20 cellular contexts compared by ENCODE assay signal in the genomic region with DNA sequence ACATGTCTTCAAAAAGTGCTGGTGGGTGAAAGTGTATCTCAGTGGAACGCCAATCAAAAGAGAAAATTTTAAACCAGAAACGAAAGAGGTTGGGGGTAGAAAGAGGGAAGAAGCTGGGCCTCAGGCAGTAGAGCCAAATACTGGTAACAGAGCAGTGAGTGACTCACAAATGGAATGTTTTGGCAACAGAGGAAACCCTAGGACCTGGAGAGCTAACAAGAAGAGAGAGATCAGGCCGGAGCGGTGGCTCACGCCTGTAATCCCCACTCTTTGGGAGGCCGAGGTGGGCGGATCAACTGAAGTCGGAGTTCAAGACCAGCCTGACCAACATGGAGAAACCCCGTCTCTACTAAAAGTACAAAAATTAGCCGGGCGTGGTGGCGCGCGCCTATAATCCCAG.
DNase-seq lines count a peak whose midpoint lies in the region; ATAC-seq and TF ChIP-seq lines count a peak whose summit lies in the region.
"Had no signal": no experiment of that assay in that cellular context is flagged by ENCODE, and none has a peak within 500 bp of the region (broad histone marks: within the 10 kb centered on the region; RNA-seq: fewer than 3 reads in every experiment).

No MANE protein-coding gene starts in this region.

- DNase-seq in Daoy (ENCODE audit: low read depth) (peak; percentile 51), PC-3 (peak; percentile 77), fibroblast of gingiva (ENCODE audit: low read depth) (peak; percentile 53), mesendoderm (peak; percentile 18), activated T-cell treated with anti-CD3 and anti-CD28 coated beads for 4 hours (no peak)
- DNase-seq in stimulated activated CD4-positive, alpha-beta T cell treated with anti-CD3 and anti-CD28 coated beads, Interleukin-2, amount 100 ng/mL, for 24 hours = no peak
- DNase-seq: activated CD4-positive, alpha-beta T cell treated with anti-CD3 and anti-CD28 coated beads, Interleukin-2, amount 50 U/mL, for 4 hours; activated T-cell treated with anti-CD3 and anti-CD28 coated beads, Interleukin-2, amount 50 U/mL, for 1 hour; caudate nucleus; effector CD8-positive, alpha-beta T cell; lower lobe of right lung; naive B cell; pancreas; Peyer's patch; stimulated activated CD4-positive, alpha-beta T cell treated with anti-CD3 and anti-CD28 coated beads, Interleukin-4, amount 100 ng/mL, for 4 hours had no signal

- intact Hi-C loops in PC-3 (cut with micrococcal nuclease) = loop anchor here (5.0 kb wide), 1 partner anchor 739 kb away; no protein-coding TSS in a partner anchor

- 0 out of 2 replicates have a peak overlapping the region, but pooled peaks have one; percentile 4 for H3K4me2 ChIP-seq in PC-3 (ENCODE audit: low read length)
- H3K4me2 ChIP-seq in mesendoderm (ENCODE audit: low read length) = no peak overlapping the region
- H3K4me2 ChIP-seq: BLaER1 had no signal

- no peaks in the 10 kb centered on the region for H3F3A ChIP-seq in PC-3 (ENCODE audit: low read length, unreplicated experiment)

- ATAC-seq in PC-3 = peak; percentile 87
- ATAC-seq in HG02973 (IDR thresholded peaks at IDR 0.05; ENCODE audit: unreplicated experiment) = no peak
- no peak for ATAC-seq in HG03432 (IDR thresholded peaks at IDR 0.05; ENCODE audit: unreplicated experiment)
- ATAC-seq: gastroesophageal sphincter, lower lobe of right lung, pancreas had no signal

- H3K4me3 ChIP-seq in PC-3 (ENCODE audit: low read length) = no peak overlapping the region
- no peak overlapping the region for H3K4me3 ChIP-seq in mesendoderm (ENCODE audit: low read length)
- H3K4me3 ChIP-seq: BLaER1, gastroesophageal sphincter, lower lobe of right lung, pancreas, Peyer's patch, thoracic aorta had no signal

- no peak overlapping the region for H2BK5ac ChIP-seq in mesendoderm (ENCODE audit: low read length)

- no peak overlapping the region for H3K23ac ChIP-seq in mesendoderm (ENCODE audit: low read length)

- H3K4me1 ChIP-seq in PC-3 (ENCODE audit: insufficient read depth, low read length) (peaks cover 25% of the 10 kb centered on the region), mesendoderm (ENCODE audit: control insufficient read depth, low read depth, low read length) (no peaks in the 10 kb centered on the region)
- H3K4me1 ChIP-seq: BLaER1, gastroesophageal sphincter, lower lobe of right lung, pancreas, Peyer's patch had no signal

- H3K9ac ChIP-seq in PC-3 (ENCODE audit: low read length) (no peak overlapping the region), mesendoderm (ENCODE audit: low read length) (no peak overlapping the region)
- H3K9ac ChIP-seq: BLaER1 had no signal

- no peak for TF ChIP-seq CTCF in PC-3 (conservative IDR thresholded peaks at IDR 0.05; ENCODE audit: low read depth, low read length)

- H4K8ac ChIP-seq in mesendoderm (ENCODE audit: low read depth, low read length) = no peak overlapping the region

- POLR2A ChIA-PET in PC-3 (lab: Charles Lee; ENCODE audit: unreplicated experiment) = interaction anchor here (0.5 kb wide), 1 partner anchor 29 kb away, joined by 3 read pairs; no protein-coding TSS in a partner anchor

- no peak overlapping the region for H3K18ac ChIP-seq in mesendoderm (ENCODE audit: low read length)

- no peak overlapping the region for H2AK5ac ChIP-seq in mesendoderm (ENCODE audit: low read length)

- H3K27me3 ChIP-seq in PC-3 (ENCODE audit: low read length) (no peaks in the 10 kb centered on the region), mesendoderm (ENCODE audit: insufficient read depth, low read length, poor library complexity) (no peaks in the 10 kb centered on the region)
- H3K27me3 ChIP-seq: BLaER1, gastroesophageal sphincter, pancreas, Peyer's patch had no signal

- no peaks in the 10 kb centered on the region for H3K79me1 ChIP-seq in mesendoderm (ENCODE audit: low read length)

- H4K20me1 ChIP-seq in PC-3 (ENCODE audit: low read length) = no peaks in the 10 kb centered on the region
- H4K20me1 ChIP-seq: BLaER1 had no signal

- no peak overlapping the region for H3K27ac ChIP-seq in PC-3 (ENCODE audit: low read length)
- H3K27ac ChIP-seq in mesendoderm (ENCODE audit: low read depth, low read length) = no peak overlapping the region
- H3K27ac ChIP-seq: BLaER1, gastroesophageal sphincter, lower lobe of right lung, pancreas, Peyer's patch, thoracic aorta had no signal

- no peaks in the 10 kb centered on the region for H3K36me3 ChIP-seq in PC-3 (ENCODE audit: low read depth, low read length)
- H3K36me3 ChIP-seq in mesendoderm (ENCODE audit: control insufficient read depth, insufficient read depth, low read length) = no peaks in the 10 kb centered on the region
- H3K36me3 ChIP-seq: BLaER1, gastroesophageal sphincter, lower lobe of right lung, pancreas, Peyer's patch, thoracic aorta had no signal

- CTCF ChIA-PET in PC-3 (lab: Charles Lee) = interaction anchor here (0.6 kb wide), 2 partner anchors 47 to 529 kb away, joined by 3 to 4 read pairs; no protein-coding TSS in a partner anchor

- WGBS in mesendoderm (ENCODE audit: extremely low coverage, insufficient coverage, low lambda C conversion rate) = no CpG with 5 or more reads among the region's 14 CpGs

- H3K79me2 ChIP-seq in PC-3 (ENCODE audit: low read length) (no peaks in the 10 kb centered on the region), mesendoderm (ENCODE audit: control insufficient read depth, insufficient read depth, low read length) (no peaks in the 10 kb centered on the region)

- H4K5ac ChIP-seq in mesendoderm (ENCODE audit: low read length) = no peak overlapping the region

- H3K56ac ChIP-seq in mesendoderm (ENCODE audit: low read length) = no peak overlapping the region

- H3K4ac ChIP-seq in mesendoderm (ENCODE audit: low read depth, low read length) = no peak overlapping the region

- no peaks in the 10 kb centered on the region for H3K9me3 ChIP-seq in PC-3 (ENCODE audit: low read length)
- H3K9me3 ChIP-seq: BLaER1, gastroesophageal sphincter, lower lobe of right lung, pancreas, Peyer's patch, thoracic aorta had no signal

- H2BK15ac ChIP-seq in mesendoderm (replicated peaks; ENCODE audit: low read depth) = no peak overlapping the region

- H3K9me2 ChIP-seq in PC-3 (replicated peaks; ENCODE audit: low read length) = 0 out of 2 replicates have a peak, but pooled peaks cover 4% of the 10 kb centered on the region

- H2BK120ac ChIP-seq in mesendoderm (ENCODE audit: low read depth, low read length) = no peak overlapping the region

- no peak overlapping the region for H2AFZ ChIP-seq in PC-3 (ENCODE audit: low read length)

- BruUV-seq in PC-3 (replicated peaks; lab: Mats Ljungman, UMichigan) = no TSS peak

Comparison
In these comparisons a context has a peak if more than half of its experiments do, and no peak if none do; other contexts are left out.
1. DNase-seq: peak in Daoy (single experiment), PC-3 (single experiment), fibroblast of gingiva (single experiment) and mesendoderm (single experiment); none in stimulated activated CD4-positive, alpha-beta T cell treated with anti-CD3 and anti-CD28 coated beads, Interleukin-2, amount 100 ng/mL, for 24 hours (0 of 2) and activated T-cell treated with anti-CD3 and anti-CD28 coated beads for 4 hours (single experiment).